ENCODE assay signal across 18 cellular contexts in the genomic region with DNA sequence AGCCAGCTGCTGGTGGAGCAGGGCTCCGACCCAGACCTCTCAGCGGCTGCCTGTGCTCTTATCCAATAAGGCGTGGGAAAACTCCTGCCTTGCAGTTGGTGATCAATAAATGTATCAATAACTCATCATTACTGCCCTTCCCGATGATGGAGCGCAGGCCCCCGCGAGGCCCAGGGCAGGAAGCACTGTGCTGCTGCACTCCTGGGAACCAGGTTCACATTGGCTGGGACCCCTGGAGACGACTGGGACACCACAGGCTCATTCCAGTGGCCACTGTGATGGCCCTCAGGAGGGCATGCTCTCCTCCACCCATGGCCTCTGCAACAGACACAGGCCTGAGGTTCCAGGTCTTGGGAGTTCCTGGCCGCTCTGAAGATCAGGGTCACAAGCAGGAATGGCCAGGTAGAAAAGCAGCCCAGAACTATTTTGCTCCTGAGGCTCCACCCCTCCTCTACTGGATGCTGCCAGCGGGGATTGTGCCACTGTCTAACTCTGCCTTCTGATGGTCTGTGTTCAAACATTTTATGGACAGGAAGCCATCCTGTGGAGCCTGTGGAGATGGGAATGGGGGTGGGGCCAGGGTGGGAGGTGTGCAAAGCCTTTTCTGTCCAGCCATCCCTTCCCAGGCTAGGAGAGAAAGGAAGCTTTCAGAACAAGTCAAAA.
"Had no signal": no experiment of that assay in that cellular context is flagged by ENCODE, and none has a peak within 500 bp of the region (broad histone marks: within the 10 kb centered on the region; RNA-seq: fewer than 3 reads in every experiment).

No MANE protein-coding gene starts in this region.

- H3K9ac ChIP-seq: neural progenitor cell had no signal

- H3K9me3 ChIP-seq: body of pancreas, lower lobe of right lung, prostate gland had no signal

- H3K27ac ChIP-seq: body of pancreas, cardiac muscle cell, lower lobe of right lung, neural progenitor cell, prostate gland had no signal

- H3K9me3 Mint-ChIP-seq: activated CD4-positive, alpha-beta memory T cell treated with anti-CD3 and anti-CD28 coated beads, Interleukin-2, amount 10 ng/mL, durations not matched to agents 7 days and 5 days; activated naive CD4-positive, alpha-beta T cell treated with anti-CD3 and anti-CD28 coated beads, Interleukin-2, amount 50 U/mL, for 24 hours; activated T-helper 1 cell treated with anti-CD3 and anti-CD28 coated beads, Interleukin-12 subunit alpha, Interleukin-12 subunit beta, Interleukin-2, Interleukin-4 antibody, amounts not matched to agents 30 ng/mL and 10 ng/mL and 1 ng/mL, durations not matched to agents 14 hours and 24 hours and 36 hours had no signal

- DNase-seq: activated CD4-positive, alpha-beta memory T cell treated with anti-CD3 and anti-CD28 coated beads, Interleukin-2, amount 10 ng/mL, durations not matched to agents 7 days and 5 days; activated CD4-positive, alpha-beta T cell treated with anti-CD3 and anti-CD28 coated beads for 4 hours; activated gamma-delta T cell; body of pancreas; left colon; lower lobe of right lung; naive thymus-derived CD4-positive, alpha-beta T cell; stimulated activated CD4-positive, alpha-beta T cell treated with anti-CD3 and anti-CD28 coated beads, Interleukin-12 subunit alpha, Interleukin-12 subunit beta, amount 100 ng/mL, for 4 hours; stimulated activated CD4-positive, alpha-beta T cell treated with anti-CD3 and anti-CD28 coated beads, Interleukin-4, amount 100 ng/mL, for 4 hours; stimulated activated naive CD8-positive, alpha-beta T cell treated with anti-CD3 and anti-CD28 coated beads, Interleukin-15, Interleukin-2, amounts not matched to agents 100 U/mL and 50 U/mL, for 24 hours; T-helper 1 cell had no signal

- H3K27ac Mint-ChIP-seq: activated CD4-positive, alpha-beta memory T cell treated with anti-CD3 and anti-CD28 coated beads, Interleukin-2, amount 10 ng/mL, durations not matched to agents 7 days and 5 days; activated naive CD4-positive, alpha-beta T cell treated with anti-CD3 and anti-CD28 coated beads, Interleukin-2, amount 50 U/mL, for 24 hours; activated T-helper 1 cell treated with anti-CD3 and anti-CD28 coated beads, Interleukin-12 subunit alpha, Interleukin-12 subunit beta, Interleukin-2, Interleukin-4 antibody, amounts not matched to agents 30 ng/mL and 10 ng/mL and 1 ng/mL, durations not matched to agents 14 hours and 24 hours and 36 hours; naive thymus-derived CD4-positive, alpha-beta T cell; neural progenitor cell; WTC11 had no signal

- H3K4me3 ChIP-seq: body of pancreas, cardiac muscle cell, heart right ventricle, lower lobe of right lung, neural progenitor cell, prostate gland had no signal

- H3K36me3 Mint-ChIP-seq: activated naive CD4-positive, alpha-beta T cell treated with anti-CD3 and anti-CD28 coated beads, Interleukin-2, amount 50 U/mL, for 24 hours; naive thymus-derived CD4-positive, alpha-beta T cell; neural progenitor cell had no signal

- H3K4me1 ChIP-seq: neural progenitor cell had no signal

- H3K27me3 Mint-ChIP-seq: activated naive CD4-positive, alpha-beta T cell treated with anti-CD3 and anti-CD28 coated beads, Interleukin-2, amount 50 U/mL, for 24 hours had no signal

- ATAC-seq: body of pancreas; left colon; lower lobe of right lung; naive thymus-derived CD4-positive, alpha-beta T cell; stimulated activated naive CD8-positive, alpha-beta T cell treated with anti-CD3 and anti-CD28 coated beads, Interleukin-15, Interleukin-2, amounts not matched to agents 100 U/mL and 50 U/mL, for 24 hours; WTC11 had no signal

- H3K4me1 Mint-ChIP-seq: activated CD4-positive, alpha-beta memory T cell treated with anti-CD3 and anti-CD28 coated beads, Interleukin-2, amount 10 ng/mL, durations not matched to agents 7 days and 5 days; activated naive CD4-positive, alpha-beta T cell treated with anti-CD3 and anti-CD28 coated beads, Interleukin-2, amount 50 U/mL, for 24 hours had no signal

- H3K27me3 ChIP-seq: body of pancreas, cardiac muscle cell, heart right ventricle, neural progenitor cell had no signal

- H3K36me3 ChIP-seq: cardiac muscle cell, heart right ventricle, lower lobe of right lung, neural progenitor cell, prostate gland had no signal

- H3K4me3 Mint-ChIP-seq: activated CD4-positive, alpha-beta memory T cell treated with anti-CD3 and anti-CD28 coated beads, Interleukin-2, amount 10 ng/mL, durations not matched to agents 7 days and 5 days; activated naive CD4-positive, alpha-beta T cell treated with anti-CD3 and anti-CD28 coated beads, Interleukin-2, amount 50 U/mL, for 24 hours; activated T-helper 1 cell treated with anti-CD3 and anti-CD28 coated beads, Interleukin-12 subunit alpha, Interleukin-12 subunit beta, Interleukin-2, Interleukin-4 antibody, amounts not matched to agents 30 ng/mL and 10 ng/mL and 1 ng/mL, durations not matched to agents 14 hours and 24 hours and 36 hours; naive thymus-derived CD4-positive, alpha-beta T cell; neural progenitor cell; WTC11 had no signal
